ENCODE assay signal across 20 cellular contexts in genomic region chr1:65681101-65681500, GRCh38.
DNase-seq lines count a peak whose midpoint lies in the region; ATAC-seq, FAIRE-seq and TF ChIP-seq lines count a peak whose summit lies in the region.
"Had no signal": no experiment of that assay in that cellular context is flagged by ENCODE, and none has a peak within 500 bp of the region (broad histone marks: within the 10 kb centered on the region; RNA-seq: fewer than 3 reads in every experiment).

No MANE protein-coding gene starts in this region.

- no peak overlapping the region for H3K27ac ChIP-seq in psoas muscle
- H3K27ac ChIP-seq: suprapubic skin had no signal

- H3K27me3 ChIP-seq in bronchial epithelial cell (ENCODE audit: control insufficient read depth, insufficient read depth, low read length) (no peaks in the 10 kb centered on the region), psoas muscle (ENCODE audit: insufficient read depth in 3 of 3, low read length in 2 of 3) (no peaks in the 10 kb centered on the region)
- H3K27me3 ChIP-seq: suprapubic skin had no signal

- H3K4me1 ChIP-seq in psoas muscle = no peaks in the 10 kb centered on the region
- H3K4me1 ChIP-seq: suprapubic skin had no signal

- no peak for ATAC-seq in psoas muscle
- ATAC-seq: activated T-cell treated with anti-CD3 and anti-CD28 coated beads, Interleukin-2, amount 50 U/mL, for 72 hours had no signal

- FAIRE-seq in RCC 7860 (lab: Jason Lieb, UNC) (no peak), bronchial epithelial cell (lab: Jason Lieb, UNC) (no peak)
- FAIRE-seq: GM12891 had no signal

- H3K36me3 ChIP-seq in bronchial epithelial cell (ENCODE audit: control insufficient read depth, insufficient read depth, low read length) = no peaks in the 10 kb centered on the region
- H3K36me3 ChIP-seq in psoas muscle (ENCODE audit: insufficient read depth in 1 of 2, low read depth in 1 of 2) = no peaks in the 10 kb centered on the region
- H3K36me3 ChIP-seq: suprapubic skin had no signal

- WGBS in psoas muscle, 3 donors = 67 to 79% (median 69%) methylated on average over 6 of the region's 6 CpGs

- H3K4me3 ChIP-seq in bronchial epithelial cell (ENCODE audit: low read depth, low read length) (no peak overlapping the region), psoas muscle (no peak overlapping the region)
- H3K4me3 ChIP-seq: suprapubic skin had no signal

- intact Hi-C loops in psoas muscle (cut with DNase I) = loop anchor here (5.0 to 10.0 kb wide), 2 partner anchors 466 to 994 kb away; no protein-coding TSS in a partner anchor

- DNase-seq in ELR (ENCODE audit: low read depth) (peak; percentile 89), RCC 7860 (ENCODE audit: low spot score) (peak; percentile 31), bronchial epithelial cell (ENCODE audit: low read depth) (peak; percentile 5), non-pigmented ciliary epithelial cell (ENCODE audit: low read depth) (peak; percentile 55), psoas muscle (no peak), SKM-1 (lab: John Stamatoyannopoulos, UW; ENCODE audit: unreplicated experiment) (no peak), NCI-H2081 (lab: John Stamatoyannopoulos, UW) (no peak), NCI-H1694 (lab: John Stamatoyannopoulos, UW) (no peak)
- DNase-seq: activated B cell treated with CpG ODN at 0.5 μM for 24 hours; activated T-cell treated with anti-CD3 and anti-CD28 coated beads, Interleukin-2, amount 50 U/mL, for 72 hours; glutamatergic neuron; immature natural killer cell; NCI-H1092 treated with DMSO at 0.1 percent for 48 hours; NCI-H2171 treated with DMSO at 0.1 percent for 48 hours; SHP77 treated with DMSO at 0.1 percent for 48 hours; small intestine; stimulated activated CD4-positive, alpha-beta T cell treated with anti-CD3 and anti-CD28 coated beads, Interleukin-4, amount 100 ng/mL, for 24 hours; T-helper 2 cell had no signal

- no peaks in the 10 kb centered on the region for H3K9me3 ChIP-seq in psoas muscle
- H3K9me3 ChIP-seq: suprapubic skin had no signal

- no peak for TF ChIP-seq CTCF in bronchial epithelial cell (IDR thresholded peaks at IDR 0.05; ENCODE audit: insufficient read depth, low read length, severe bottlenecking)
- TF ChIP-seq CTCF in psoas muscle (IDR thresholded peaks at IDR 0.05) = no peak

Comparison
In these comparisons a context has a peak if more than half of its experiments do, and no peak if none do; other contexts are left out.
1. DNase-seq: peak in ELR (single experiment), RCC 7860 (single experiment), bronchial epithelial cell (single experiment) and non-pigmented ciliary epithelial cell (single experiment); none in psoas muscle (0 of 2), SKM-1 (single experiment), NCI-H2081 (0 of 2) and NCI-H1694 (single experiment).